Comparison of ENCODE assay signal across 22 cellular contexts in genomic region chr17:58913552-58913951, GRCh38.
"Had no signal": no experiment of that assay in that cellular context is flagged by ENCODE, and none has a peak within 500 bp of the region (broad histone marks: within the 10 kb centered on the region; RNA-seq: fewer than 3 reads in every experiment).

No MANE protein-coding gene starts in this region.

- H3K27me3 ChIP-seq: body of pancreas, esophagus muscularis mucosa, spleen, tibial nerve had no signal

- ATAC-seq: activated CD4-positive, alpha-beta T cell treated with anti-CD3 and anti-CD28 coated beads for 36 hours; body of pancreas; effector memory CD8-positive, alpha-beta T cell; foreskin keratinocyte; heart right ventricle; mucosa of descending colon; natural killer cell treated with Interleukin-12 subunit alpha and Interleukin-12 subunit beta and Interleukin-15 and Interleukin-18, amount 100 ng/mL, for 72 hours; right cardiac atrium had no signal

- H3K4me1 ChIP-seq: body of pancreas, esophagus muscularis mucosa, foreskin keratinocyte, heart right ventricle, spleen, tibial nerve had no signal

- H3K27ac Mint-ChIP-seq: activated CD4-positive, alpha-beta T cell treated with anti-CD3 and anti-CD28 coated beads for 36 hours; activated naive CD8-positive, alpha-beta T cell; effector memory CD8-positive, alpha-beta T cell; natural killer cell treated with Interleukin-12 subunit alpha and Interleukin-12 subunit beta and Interleukin-15 and Interleukin-18, amount 100 ng/mL, for 72 hours had no signal

- H3K4me3 ChIP-seq: body of pancreas, esophagus muscularis mucosa, heart right ventricle, left lung, lung, mucosa of descending colon, spleen, tibial nerve had no signal

- DNase-seq: activated CD4-positive, alpha-beta T cell treated with anti-CD3 and anti-CD28 coated beads for 36 hours; activated CD4-positive, CD25-positive, alpha-beta regulatory T cell; activated effector memory CD4-positive, alpha-beta T cell treated with Interleukin-2 at 50 U/mL for 16 hours; activated naive CD4-positive, alpha-beta T cell treated with Interleukin-2 at 50 U/mL for 16 hours; aorta; body of pancreas; cortex of kidney; effector memory CD8-positive, alpha-beta T cell; foreskin keratinocyte; heart right ventricle; kidney glomerular epithelial cell; left lung; mucosa of descending colon; posterior cingulate gyrus; right cardiac atrium; spleen; stimulated activated naive CD4-positive, alpha-beta T cell treated with Interleukin-2 at 50 U/mL for 16 hours had no signal

- H3K27ac ChIP-seq: body of pancreas, esophagus muscularis mucosa, foreskin keratinocyte, heart right ventricle, left lung, spleen, tibial nerve had no signal

- H3K36me3 ChIP-seq: esophagus muscularis mucosa, heart right ventricle, left lung, spleen, tibial nerve had no signal

- H3K4me1 Mint-ChIP-seq: activated CD4-positive, alpha-beta T cell treated with anti-CD3 and anti-CD28 coated beads for 36 hours had no signal

- H3K4me3 Mint-ChIP-seq: activated CD4-positive, alpha-beta T cell treated with anti-CD3 and anti-CD28 coated beads for 36 hours; activated naive CD8-positive, alpha-beta T cell; effector memory CD8-positive, alpha-beta T cell; natural killer cell treated with Interleukin-12 subunit alpha and Interleukin-12 subunit beta and Interleukin-15 and Interleukin-18, amount 100 ng/mL, for 72 hours had no signal

- H3K36me3 Mint-ChIP-seq: natural killer cell treated with Interleukin-12 subunit alpha and Interleukin-12 subunit beta and Interleukin-15 and Interleukin-18, amount 100 ng/mL, for 72 hours had no signal
